8 cellular contexts compared by ENCODE assay signal in genomic region chr4:55396305-55397023, GRCh38. TPM values are rescaled to one million over a fixed set of nuclear protein-coding genes. Genes with fewer than 3 reads are reported as not detected.
DNase-seq lines count a peak whose midpoint lies in the region; ATAC-seq and TF ChIP-seq lines count a peak whose summit lies in the region.

No MANE protein-coding gene starts in this region.

- intact Hi-C loops in ascending aorta (cut with DNase I) (loop anchor here (1.0 to 10.0 kb wide), 9 partner anchors 37 to 1581 kb away; partner anchors contain the start of genes CLOCK, KIT, NOA1 and PAICS), right cardiac atrium (cut with DNase I) (loop anchor here in 1 of 4 donors (5.0 kb wide), 1 partner anchor 49 kb away; the partner anchor contains the start of gene SRD5A3)

- no peaks in the 10 kb centered on the region for H3K9me3 ChIP-seq in ascending aorta
- H3K9me3 ChIP-seq in right cardiac atrium (ENCODE audit: control insufficient read depth, low read length) = no peaks in the 10 kb centered on the region

- H3K36me3 ChIP-seq in ascending aorta = peaks cover 0 to 7% of the 10 kb centered on the region in 2 donors

- peaks cover 0 to 14% of the 10 kb centered on the region in 2 donors for H3K4me1 ChIP-seq in ascending aorta
- peaks cover 3% of the 10 kb centered on the region for H3K4me1 ChIP-seq in right cardiac atrium (ENCODE audit: control insufficient read depth, insufficient read depth, low read length)

- WGBS in right cardiac atrium = under 1% methylated on average over 39 of the region's 39 CpGs

- H3K4me3 ChIP-seq in ascending aorta (peak overlapping the region; percentile 97 to 98), right cardiac atrium (ENCODE audit: low read length) (peak overlapping the region; percentile 80), retinal pigment epithelial cell (ENCODE audit: low read length) (peak overlapping the region; percentile 79)

- no peaks in the 10 kb centered on the region for H3K27me3 ChIP-seq in ascending aorta
- H3K27me3 ChIP-seq in right cardiac atrium (ENCODE audit: control insufficient read depth, insufficient read depth) = no peaks in the 10 kb centered on the region

- DNase-seq in C1 segment of cervical spinal cord (lab: John Stamatoyannopoulos, UW) (peak in 9 of 14 donors; percentile 25 to 69 (median 47)), SK-N-DZ (ENCODE audit: low spot score) (peak; percentile 31), ascending aorta (ENCODE audit: low spot score in 2 of 2) (peak in 1 of 2 donors; percentile 73), right cardiac atrium (peak; percentile 60 to 84 (median 84)), retinal pigment epithelial cell (ENCODE audit: low read depth) (no peak), NCI-H1930 (lab: John Stamatoyannopoulos, UW) (no peak)

- ATAC-seq in GM19035 (IDR thresholded peaks at IDR 0.05; ENCODE audit: unreplicated experiment) (peak; percentile 36), HG03196 (IDR thresholded peaks at IDR 0.05; ENCODE audit: unreplicated experiment) (peak; percentile 29), right cardiac atrium (peak; percentile 58 to 62)

- TF ChIP-seq CTCF in ascending aorta (IDR thresholded peaks at IDR 0.05) (no peak), retinal pigment epithelial cell (conservative IDR thresholded peaks at IDR 0.05; ENCODE audit: low read depth, low read length) (no peak)

- H3K27ac ChIP-seq in ascending aorta = peak overlapping the region; percentile 99 to 100
- peak overlapping the region; percentile 96 for H3K27ac ChIP-seq in right cardiac atrium (ENCODE audit: low read length)

RNA-seq across cellular contexts. Expression of gene TMEM165, which starts 0.7 kb away (rescaled TPM):
- 54.5 and 61.5 TPM in 2 replicates for polyA plus RNA-seq in SK-N-DZ (2014; cell fraction: cytosol; rRNA removed)
- polyA plus RNA-seq in SK-N-DZ (2014; cell fraction: nucleus; rRNA removed) = 50.6 and 59.4 TPM in 2 replicates
- 178 TPM for total RNA-seq in ascending aorta
- 10 to 100 TPM; 45.3 to 89.9 (median 53.1) TPM for total RNA-seq in right cardiac atrium
- 47.1 TPM for polyA plus RNA-seq in right cardiac atrium

RNA-seq across cellular contexts. Expression of gene SRD5A3, which starts 50.4 kb away (rescaled TPM):
- 1.9 and 2.9 TPM in 2 replicates for polyA plus RNA-seq in SK-N-DZ (2014; cell fraction: cytosol; rRNA removed)
- 0.51 and 1.6 TPM in 2 replicates for polyA plus RNA-seq in SK-N-DZ (2014; cell fraction: nucleus; rRNA removed)
- total RNA-seq in ascending aorta (6.8 TPM), right cardiac atrium (10 to 100 TPM in 2 of 4 donors, 1 to 10 TPM in 2; 9.5 to 14.9 (median 11.0) TPM)
- 9.7 TPM for polyA plus RNA-seq in right cardiac atrium

Comparison
In these comparisons a context has a peak if more than half of its experiments do, and no peak if none do; other contexts are left out.
1. DNase-seq: peak in C1 segment of cervical spinal cord (9 of 14), SK-N-DZ (single experiment) and right cardiac atrium (3 of 3); none in retinal pigment epithelial cell (single experiment) and NCI-H1930 (0 of 2).
2. Peak in every context shown above with its lines, with median percentiles within 50 percentile points of each other: ATAC-seq and H3K4me3 ChIP-seq.